Comparison of ENCODE assay signal across 8 cellular contexts in genomic region chr11:65471410-65471762, GRCh38. TPM values are rescaled to one million over a fixed set of nuclear protein-coding genes. Genes with fewer than 3 reads are reported as not detected.
DNase-seq lines count a peak whose midpoint lies in the region; ATAC-seq and TF ChIP-seq lines count a peak whose summit lies in the region.

No MANE protein-coding gene starts in this region.

- no TSS peak for BruUV-seq in MCF 10A (replicated peaks; lab: Mats Ljungman, UMichigan)

- H3K4me1 Mint-ChIP-seq in MCF 10A (ENCODE audit: insufficient read depth, unreplicated experiment), result peaks cover 15% of the 10 kb centered on the region
- peaks cover 38% of the 10 kb centered on the region for H3K4me1 Mint-ChIP-seq in stimulated activated memory B cell treated with anti-CD40 and anti-IgM and Interleukin-4, amounts not matched to agents 10 μg/mL and 1 μg/mL and 100 μg/mL, for 72 hours

- CTCF ChIA-PET in MCF 10A (lab: Yijun Ruan, JAX), result interaction anchor here (0.6 to 2.5 kb wide), 7 partner anchors 10 to 56 kb away, joined by 3 to 10 read pairs (median 4); no protein-coding TSS in a partner anchor

- peak; percentile 60 for TF ChIP-seq CTCF in GM12864 (IDR thresholded peaks at IDR 0.05; ENCODE audit: low read depth, low read length, missing control alignments)
- peak; percentile 25 for TF ChIP-seq CTCF in MCF 10A (IDR thresholded peaks at IDR 0.05; ENCODE audit: unreplicated experiment)

- no peak for ATAC-seq in stimulated activated memory B cell treated with anti-CD40 and anti-IgM and Interleukin-4, amounts not matched to agents 10 μg/mL and 1 μg/mL and 100 μg/mL, for 72 hours

- peaks cover 5% of the 10 kb centered on the region for H3K36me3 Mint-ChIP-seq in MCF 10A (ENCODE audit: insufficient read depth, unreplicated experiment)
- H3K36me3 Mint-ChIP-seq in stimulated activated memory B cell treated with anti-CD40 and anti-IgM and Interleukin-4, amounts not matched to agents 10 μg/mL and 1 μg/mL and 100 μg/mL, for 72 hours, result peaks cover 2% of the 10 kb centered on the region

- peak overlapping the region; percentile 13; the same call in 1 of the 2 replicates for H3K4me3 ChIP-seq in GM12864 (ENCODE audit: low read depth, low read length)

- peak overlapping the region; percentile 97 for H3K27ac Mint-ChIP-seq in MCF 10A (ENCODE audit: low read depth, unreplicated experiment)
- peak overlapping the region; percentile 92 for H3K27ac Mint-ChIP-seq in stimulated activated memory B cell treated with anti-CD40 and anti-IgM and Interleukin-4, amounts not matched to agents 10 μg/mL and 1 μg/mL and 100 μg/mL, for 72 hours

- intact Hi-C loops in MCF 10A (cut with micrococcal nuclease), result no loop called here

- POLR2A ChIA-PET in MCF 10A (lab: Yijun Ruan, JAX), result interaction anchor here (0.6 to 20.2 kb wide), 18 partner anchors 7 to 154 kb away, joined by 3 to 2284 read pairs (median 8); partner anchors contain the start of genes MALAT1 and NEAT1

- H3K4me3 Mint-ChIP-seq in MCF 10A (ENCODE audit: unreplicated experiment), result no peak overlapping the region
- no peak overlapping the region for H3K4me3 Mint-ChIP-seq in stimulated activated memory B cell treated with anti-CD40 and anti-IgM and Interleukin-4, amounts not matched to agents 10 μg/mL and 1 μg/mL and 100 μg/mL, for 72 hours

- H3K9me3 Mint-ChIP-seq in MCF 10A (ENCODE audit: unreplicated experiment), result no peaks in the 10 kb centered on the region
- no peaks in the 10 kb centered on the region for H3K9me3 Mint-ChIP-seq in stimulated activated memory B cell treated with anti-CD40 and anti-IgM and Interleukin-4, amounts not matched to agents 10 μg/mL and 1 μg/mL and 100 μg/mL, for 72 hours

- peak; percentile 69 for DNase-seq in AG08396 (ENCODE audit: low spot score)
- no peak for DNase-seq in GM12864 (ENCODE audit: low read depth)
- peak; percentile 75 for DNase-seq in OCI-M1 (lab: John Stamatoyannopoulos, UW)
- peak; percentile 85 for DNase-seq in MCF 10A (ENCODE audit: unreplicated experiment)
- DNase-seq in islet precursor cell, result peak; percentile 85
- no peak for DNase-seq in activated gamma-delta T cell treated with Interleukin-2 at 50 U/mL for 16 hours
- DNase-seq in NCI-H2029 (lab: John Stamatoyannopoulos, UW), result no peak

- H3K27me3 Mint-ChIP-seq in MCF 10A (ENCODE audit: insufficient read depth, unreplicated experiment), result no peaks in the 10 kb centered on the region
- no peaks in the 10 kb centered on the region for H3K27me3 Mint-ChIP-seq in stimulated activated memory B cell treated with anti-CD40 and anti-IgM and Interleukin-4, amounts not matched to agents 10 μg/mL and 1 μg/mL and 100 μg/mL, for 72 hours

RNA-seq across cellular contexts. Expression of gene MALAT1, which starts 27.5 kb away (rescaled TPM):
- total RNA-seq in MCF 10A (2022), result 10,851 and 12,068 TPM in 2 replicates

RNA-seq across cellular contexts. Expression of gene NEAT1, which starts 48.8 kb away (rescaled TPM):
- 1,026 and 1,292 TPM in 2 replicates for total RNA-seq in MCF 10A (2022)

RNA-seq across cellular contexts. Expression of gene SCYL1, which starts 53.5 kb away (rescaled TPM):
- 70.9 and 75.5 TPM in 2 replicates for total RNA-seq in MCF 10A (2022)

Comparison
In these comparisons a context has a peak if more than half of its experiments do, and no peak if none do; other contexts are left out.
1. DNase-seq: peak in AG08396 (single experiment), OCI-M1 (single experiment), MCF 10A (single experiment) and islet precursor cell (single experiment); none in GM12864 (single experiment), activated gamma-delta T cell treated with Interleukin-2 at 50 U/mL for 16 hours (single experiment) and NCI-H2029 (single experiment).